10 cellular contexts compared by ENCODE assay signal in genomic region chr9:124251605-124252366, GRCh38. TPM values are rescaled to one million over a fixed set of nuclear protein-coding genes. Genes with fewer than 3 reads are reported as not detected.
DNase-seq lines count a peak whose midpoint lies in the region; ATAC-seq and TF ChIP-seq lines count a peak whose summit lies in the region.
"Had no signal": no experiment of that assay in that cellular context is flagged by ENCODE, and none has a peak within 500 bp of the region (broad histone marks: within the 10 kb centered on the region; RNA-seq: fewer than 3 reads in every experiment).

No MANE protein-coding gene starts in this region.

- no peaks in the 10 kb centered on the region for H3K36me3 ChIP-seq in BJ (ENCODE audit: control insufficient read depth, insufficient read depth, low read length)
- H3K36me3 ChIP-seq: tibial artery had no signal

- no peak for TF ChIP-seq RAD21 in Ishikawa (IDR thresholded peaks at IDR 0.05; ENCODE audit: low read depth)

- in situ Hi-C loops in astrocyte of the spinal cord (cut with HindIII; ENCODE audit: low sequenced_read_pairs), result no loop called here

- DNase-seq in BJ (ENCODE audit: low read depth) (peak; percentile 53), astrocyte of the spinal cord (ENCODE audit: low read depth, low spot score) (peak; percentile 56), left kidney (ENCODE audit: low read depth, low spot score) (peak; percentile 69), NCI-H2227 (lab: John Stamatoyannopoulos, UW; ENCODE audit: unreplicated experiment) (no peak)
- no peak for DNase-seq in stimulated activated effector memory CD8-positive, alpha-beta T cell treated with anti-CD3 and anti-CD28 coated beads, Interleukin-12 subunit alpha, Interleukin-12 subunit beta, amount 100 ng/mL, for 72 hours (ENCODE audit: low spot score in 2 of 2)
- DNase-seq: caudate nucleus had no signal

- CTCF ChIA-PET in BJ (lab: Yijun Ruan, JAX), result no interaction called here

- no peak overlapping the region for H3K4me3 Mint-ChIP-seq in stimulated activated effector memory CD8-positive, alpha-beta T cell treated with anti-CD3 and anti-CD28 coated beads, Interleukin-12 subunit alpha, Interleukin-12 subunit beta, amount 100 ng/mL, for 72 hours

- ATAC-seq in GM21529 (IDR thresholded peaks at IDR 0.05; ENCODE audit: unreplicated experiment) (no peak), HG03565 (IDR thresholded peaks at IDR 0.05; ENCODE audit: unreplicated experiment) (no peak)
- ATAC-seq in stimulated activated effector memory CD8-positive, alpha-beta T cell treated with anti-CD3 and anti-CD28 coated beads, Interleukin-12 subunit alpha, Interleukin-12 subunit beta, amount 100 ng/mL, for 72 hours, result no peak

- H3K27ac Mint-ChIP-seq in stimulated activated effector memory CD8-positive, alpha-beta T cell treated with anti-CD3 and anti-CD28 coated beads, Interleukin-12 subunit alpha, Interleukin-12 subunit beta, amount 100 ng/mL, for 72 hours, result no peak overlapping the region

- no peaks in the 10 kb centered on the region for H3K9me3 Mint-ChIP-seq in stimulated activated effector memory CD8-positive, alpha-beta T cell treated with anti-CD3 and anti-CD28 coated beads, Interleukin-12 subunit alpha, Interleukin-12 subunit beta, amount 100 ng/mL, for 72 hours

- no peaks in the 10 kb centered on the region for H3K27me3 ChIP-seq in BJ (ENCODE audit: control insufficient read depth, insufficient read depth, low read length)
- H3K27me3 ChIP-seq: tibial artery had no signal

- TF ChIP-seq CTCF in BJ (IDR thresholded peaks at IDR 0.05; ENCODE audit: insufficient read depth, low read depth, low read length) (0 out of 2 replicates have a peak, but pooled peaks have one; percentile 13), astrocyte of the spinal cord (IDR thresholded peaks at IDR 0.05; ENCODE audit: low read depth, low read length) (no peak)

- H3K4me1 Mint-ChIP-seq in stimulated activated effector memory CD8-positive, alpha-beta T cell treated with anti-CD3 and anti-CD28 coated beads, Interleukin-12 subunit alpha, Interleukin-12 subunit beta, amount 100 ng/mL, for 72 hours, result peaks cover 42% of the 10 kb centered on the region

- peak; percentile 86 for TF ChIP-seq EP300 in Ishikawa (IDR thresholded peaks at IDR 0.05; ENCODE audit: borderline replicate concordance)

- POLR2A ChIA-PET in BJ (lab: Charles Lee), result no interaction called here

- peaks cover 8% of the 10 kb centered on the region for H3K36me3 Mint-ChIP-seq in stimulated activated effector memory CD8-positive, alpha-beta T cell treated with anti-CD3 and anti-CD28 coated beads, Interleukin-12 subunit alpha, Interleukin-12 subunit beta, amount 100 ng/mL, for 72 hours

- H3K4me3 ChIP-seq in BJ (ENCODE audit: low read depth, low read length) (no peak overlapping the region), astrocyte of the spinal cord (ENCODE audit: low read depth, low read length) (no peak overlapping the region)
- H3K4me3 ChIP-seq: tibial artery had no signal

TF ChIP-seq in Ishikawa, 13 proteins besides CTCF, POLR2A, EP300 and RAD21:
- TF ChIP-seq CREB1 (IDR thresholded peaks at IDR 0.05; ENCODE audit: low read depth) (no peak), ZBTB7A (IDR thresholded peaks at IDR 0.05; ENCODE audit: low read depth) (peak; percentile 44; the same call in 1 of the 2 replicates), FOXM1 (IDR thresholded peaks at IDR 0.05; ENCODE audit: borderline replicate concordance, low read depth) (peak; percentile 76; the same call in 1 of the 2 replicates), TCF12 (IDR thresholded peaks at IDR 0.05; ENCODE audit: low read depth) (peak; percentile 92), MAX (IDR thresholded peaks at IDR 0.05) (peak; percentile 55; the same call in 1 of the 2 replicates), USF1 (IDR thresholded peaks at IDR 0.05) (0 out of 2 replicates have a peak, but pooled peaks have one; percentile 5), TEAD4 (IDR thresholded peaks at IDR 0.05) (peak; percentile 72), EGR1 (IDR thresholded peaks at IDR 0.05) (no peak), REST (IDR thresholded peaks at IDR 0.05; ENCODE audit: low read depth) (no peak), CEBPB (IDR thresholded peaks at IDR 0.05) (no peak), YY1 (IDR thresholded peaks at IDR 0.05; ENCODE audit: low read depth) (peak; percentile 70; the same call in 1 of the 2 replicates), TAF1 (IDR thresholded peaks at IDR 0.05; ENCODE audit: low read depth) (no peak), NFIC (IDR thresholded peaks at IDR 0.05) (peak; percentile 85)

RNA-seq across cellular contexts. Expression of gene NEK6, which starts 6.0 kb away (rescaled TPM):
- 71.1 and 73.6 TPM in 2 replicates for polyA plus RNA-seq in BJ (2011; rRNA removed)
- 72.5 and 76.5 TPM in 2 replicates for polyA minus RNA-seq in BJ (2011; rRNA and poly(A)+ RNA removed)

Comparison
In these comparisons a context has a peak if more than half of its experiments do, and no peak if none do; other contexts are left out.
1. DNase-seq: peak in BJ (single experiment), astrocyte of the spinal cord (single experiment) and left kidney (single experiment); none in stimulated activated effector memory CD8-positive, alpha-beta T cell treated with anti-CD3 and anti-CD28 coated beads, Interleukin-12 subunit alpha, Interleukin-12 subunit beta, amount 100 ng/mL, for 72 hours (0 of 2) and NCI-H2227 (single experiment).